ENCODE assay signal across 35 cellular contexts in the genomic region with DNA sequence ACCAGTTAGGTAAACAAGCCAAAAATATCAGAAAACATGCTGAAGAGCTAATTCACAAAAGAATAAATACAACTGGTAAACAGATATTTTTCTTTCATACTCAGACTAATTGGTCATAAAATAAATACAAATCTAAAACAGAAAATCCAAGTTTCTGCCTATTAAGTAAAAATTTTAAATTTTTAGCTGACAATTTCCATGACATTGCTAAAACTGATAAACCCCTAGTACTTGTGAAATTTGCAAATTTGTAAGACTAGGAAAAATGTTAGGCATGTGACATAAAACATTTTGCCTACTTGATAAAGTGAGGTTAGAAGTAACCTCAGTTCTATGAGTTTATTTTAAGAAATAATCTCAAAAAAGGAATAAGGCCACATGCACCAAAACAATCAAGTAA.
"Had no signal": no experiment of that assay in that cellular context is flagged by ENCODE, and none has a peak within 500 bp of the region (broad histone marks: within the 10 kb centered on the region; RNA-seq: fewer than 3 reads in every experiment).

No MANE protein-coding gene starts in this region.

- H3K36me3 ChIP-seq: MG63 had no signal

- DNase-seq: Karpas-422, Kasumi-1, MG63, MM.1S, MV-4-11, NCI-H1048, NCI-H1092, NCI-H1092 treated with DMSO at 0.1 percent for 48 hours, NCI-H1105, NCI-H1105 treated with DMSO at 0.1 percent for 48 hours, NCI-H1417, NCI-H1417 treated with DMSO at 0.1 percent for 48 hours, NCI-H1436, NCI-H1436 treated with DMSO at 0.1 percent for 48 hours, NCI-H146, NCI-H1694, NCI-H1694 treated with DMSO at 0.1 percent for 48 hours, NCI-H187, NCI-H187 treated with DMSO at 0.1 percent for 48 hours, NCI-H1930, NCI-H2029, NCI-H2029 treated with DMSO at 0.1 percent for 48 hours, NCI-H2081, NCI-H2081 treated with DMSO at 0.1 percent for 48 hours, NCI-H2107, NCI-H2171, NCI-H2171 treated with DMSO at 0.1 percent for 48 hours, NCI-H2227 treated with DMSO at 0.1 percent for 48 hours, NCI-H226, NCI-H345, NCI-H446, NCI-H446 treated with DMSO at 0.1 percent for 48 hours, NCI-H510A, NCI-H510A treated with DMSO at 0.1 percent for 48 hours, NCI-H524 had no signal

- H3K9me3 ChIP-seq: MG63 had no signal

- H3K4me3 ChIP-seq: MG63 had no signal
